7 cellular contexts compared by ENCODE assay signal in genomic region chr18:49813321-49814146, GRCh38. TPM values are rescaled to one million over a fixed set of nuclear protein-coding genes. Genes with fewer than 3 reads are reported as not detected.
DNase-seq lines count a peak whose midpoint lies in the region; ATAC-seq lines count a peak whose summit lies in the region.

ACAA2 (minus strand) TSS chr18:49813533; CDS start chr18:49813484, 49 bp downstream.

- intact Hi-C loops in sciatic nerve (cut with DNase I) = no loop called here

- peak; percentile 51 to 71 for DNase-seq in NCI-H1930 (lab: John Stamatoyannopoulos, UW)
- peak; percentile 58 for DNase-seq in T1000 (lab: John Stamatoyannopoulos, UW)
- DNase-seq in astrocyte of the hippocampus (ENCODE audit: low read depth, low spot score) = peak; percentile 95
- peak; percentile 75 to 87 for DNase-seq in hippocampal formation (lab: John Stamatoyannopoulos, UW)
- peak; percentile 94 for DNase-seq in sciatic nerve (ENCODE audit: low spot score)

- ATAC-seq in GM18508 (IDR thresholded peaks at IDR 0.05; ENCODE audit: insufficient read depth, unreplicated experiment) = peak; percentile 57
- peak; percentile 81 for ATAC-seq in HG02943 (IDR thresholded peaks at IDR 0.05; ENCODE audit: low read depth, unreplicated experiment)
- peak; percentile 96 for ATAC-seq in sciatic nerve

RNA-seq across cellular contexts. Expression of gene ACAA2, which starts in this region (rescaled TPM):
- total RNA-seq in sciatic nerve = 32.9 TPM

Comparison
In these comparisons a context has a peak if more than half of its experiments do, and no peak if none do; other contexts are left out.
1. Peak in every context shown above with its lines: DNase-seq and ATAC-seq.